ENCODE assay signal across 34 cellular contexts in the genomic region with DNA sequence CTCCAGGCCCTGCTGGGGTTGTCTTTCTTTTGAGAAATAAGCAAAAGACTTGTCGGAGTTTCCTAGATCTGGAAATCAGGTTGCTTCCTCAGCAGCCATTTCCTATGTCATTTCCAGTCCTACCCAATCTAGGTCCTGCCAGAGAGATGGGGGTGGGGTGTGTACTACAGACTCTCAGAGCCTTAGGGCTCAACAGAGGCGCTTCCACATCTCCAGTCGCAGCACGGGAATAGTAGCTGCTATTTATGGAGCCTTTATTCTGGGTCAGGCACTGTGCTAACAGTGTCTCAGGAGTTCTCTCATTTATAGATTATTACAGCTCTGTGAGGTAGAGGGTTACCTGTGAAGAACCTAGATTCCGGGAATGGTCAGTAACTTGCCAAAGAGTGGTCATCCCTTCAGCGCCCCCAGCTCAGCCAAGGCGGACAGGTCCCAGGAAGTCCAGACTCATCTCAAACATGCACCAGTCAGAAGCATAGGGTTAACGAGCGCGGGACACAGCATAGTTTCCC. TPM values are rescaled to one million over a fixed set of nuclear protein-coding genes. Genes with fewer than 3 reads are reported as not detected.
"Had no signal": no experiment of that assay in that cellular context is flagged by ENCODE, and none has a peak within 500 bp of the region (broad histone marks: within the 10 kb centered on the region; RNA-seq: fewer than 3 reads in every experiment).

No MANE protein-coding gene starts in this region.

- H3K9me3 ChIP-seq: Peyer's patch, SJCRH30 had no signal

- H3K4me1 ChIP-seq: Peyer's patch, SJCRH30 had no signal

- H3K4me3 Mint-ChIP-seq: activated CD4-positive, alpha-beta memory T cell treated with anti-CD3 and anti-CD28 coated beads, Interleukin-2, amount 10 ng/mL, durations not matched to agents 7 days and 5 days; activated CD8-positive, alpha-beta memory T cell treated with anti-CD3 and anti-CD28 coated beads, Interleukin-2, amount 10 ng/mL, durations not matched to agents 7 days and 5 days; activated naive CD4-positive, alpha-beta T cell treated with anti-CD3 and anti-CD28 coated beads, Interleukin-2, amount 10 ng/mL, durations not matched to agents 7 days and 5 days; activated naive CD8-positive, alpha-beta T cell; activated naive CD8-positive, alpha-beta T cell treated with anti-CD3 and anti-CD28 coated beads, Interleukin-2, amount 50 U/mL, for 24 hours; brain had no signal

- H3K4me3 ChIP-seq: K562, Peyer's patch, SJCRH30, SK-N-MC had no signal

- H3K27ac ChIP-seq: Peyer's patch, SJCRH30, SK-N-MC, WERI-Rb-1 had no signal

- DNase-seq: activated CD4-positive, alpha-beta memory T cell treated with anti-CD3 and anti-CD28 coated beads, Interleukin-2, amount 10 ng/mL, durations not matched to agents 7 days and 5 days; activated CD4-positive, alpha-beta T cell treated with anti-CD3 and anti-CD28 coated beads for 1 hour; activated CD4-positive, alpha-beta T cell treated with anti-CD3 and anti-CD28 coated beads for 48 hours; activated CD4-positive, CD25-positive, alpha-beta regulatory T cell; activated CD8-positive, alpha-beta memory T cell treated with anti-CD3 and anti-CD28 coated beads for 24 hours; activated CD8-positive, alpha-beta memory T cell treated with anti-CD3 and anti-CD28 coated beads, Interleukin-2, amount 10 ng/mL, durations not matched to agents 7 days and 5 days; activated CD8-positive, alpha-beta memory T cell treated with anti-CD3 and anti-CD28 coated beads, Interleukin-2, amount 50 U/mL, for 48 hours; activated effector memory CD4-positive, alpha-beta T cell treated with Interleukin-2 at 50 U/mL for 16 hours; activated naive CD4-positive, alpha-beta T cell treated with anti-CD3 and anti-CD28 coated beads, Interleukin-2, amount 10 ng/mL, durations not matched to agents 7 days and 5 days; activated naive CD8-positive, alpha-beta T cell treated with anti-CD3 and anti-CD28 coated beads, Interleukin-2, amount 50 U/mL, for 24 hours; activated T-cell treated with anti-CD3 and anti-CD28 coated beads, Interleukin-2, amount 50 U/mL, for 48 hours; anterior cingulate cortex; NCI-H1092 treated with DMSO at 0.1 percent for 48 hours; NCI-H1417; NCI-H146; NCI-H187; NCI-H2029 treated with DMSO at 0.1 percent for 48 hours; NCI-H2107; NCI-H2171; NCI-H510A; NCI-H526; NCI-H748 treated with DMSO at 0.1 percent for 48 hours; NK-92 treated with Interleukin-12 subunit alpha and Interleukin-12 subunit beta, amount 100 ng/mL, for 24 hours; PC-3; Peyer's patch; RPMI8226; SHP77; SJCRH30; T1000; WERI-Rb-1 had no signal

- ATAC-seq: activated CD8-positive, alpha-beta memory T cell treated with anti-CD3 and anti-CD28 coated beads, Interleukin-2, amount 10 ng/mL, durations not matched to agents 7 days and 5 days; activated naive CD8-positive, alpha-beta T cell treated with anti-CD3 and anti-CD28 coated beads, Interleukin-2, amount 50 U/mL, for 24 hours; K562; PC-3 had no signal

- H3K9me3 Mint-ChIP-seq: activated CD4-positive, alpha-beta memory T cell treated with anti-CD3 and anti-CD28 coated beads, Interleukin-2, amount 10 ng/mL, durations not matched to agents 7 days and 5 days; activated naive CD4-positive, alpha-beta T cell treated with anti-CD3 and anti-CD28 coated beads, Interleukin-2, amount 10 ng/mL, durations not matched to agents 7 days and 5 days; activated naive CD8-positive, alpha-beta T cell treated with anti-CD3 and anti-CD28 coated beads, Interleukin-2, amount 50 U/mL, for 24 hours had no signal

- H3K27ac Mint-ChIP-seq: activated CD4-positive, alpha-beta memory T cell treated with anti-CD3 and anti-CD28 coated beads, Interleukin-2, amount 10 ng/mL, durations not matched to agents 7 days and 5 days; activated CD8-positive, alpha-beta memory T cell treated with anti-CD3 and anti-CD28 coated beads, Interleukin-2, amount 10 ng/mL, durations not matched to agents 7 days and 5 days; activated naive CD4-positive, alpha-beta T cell treated with anti-CD3 and anti-CD28 coated beads, Interleukin-2, amount 10 ng/mL, durations not matched to agents 7 days and 5 days; activated naive CD8-positive, alpha-beta T cell; activated naive CD8-positive, alpha-beta T cell treated with anti-CD3 and anti-CD28 coated beads, Interleukin-2, amount 50 U/mL, for 24 hours had no signal

- H3K4me1 Mint-ChIP-seq: activated CD4-positive, alpha-beta memory T cell treated with anti-CD3 and anti-CD28 coated beads, Interleukin-2, amount 10 ng/mL, durations not matched to agents 7 days and 5 days; activated naive CD4-positive, alpha-beta T cell treated with anti-CD3 and anti-CD28 coated beads, Interleukin-2, amount 10 ng/mL, durations not matched to agents 7 days and 5 days had no signal

- H3K36me3 ChIP-seq: Peyer's patch, SJCRH30, WERI-Rb-1 had no signal

- H3K36me3 Mint-ChIP-seq: activated CD8-positive, alpha-beta memory T cell treated with anti-CD3 and anti-CD28 coated beads, Interleukin-2, amount 10 ng/mL, durations not matched to agents 7 days and 5 days; activated naive CD4-positive, alpha-beta T cell treated with anti-CD3 and anti-CD28 coated beads, Interleukin-2, amount 10 ng/mL, durations not matched to agents 7 days and 5 days; brain had no signal

- H3K27me3 ChIP-seq: Peyer's patch, SJCRH30 had no signal

- H3K27me3 Mint-ChIP-seq: activated CD4-positive, alpha-beta memory T cell treated with anti-CD3 and anti-CD28 coated beads, Interleukin-2, amount 10 ng/mL, durations not matched to agents 7 days and 5 days; activated naive CD8-positive, alpha-beta T cell; activated naive CD8-positive, alpha-beta T cell treated with anti-CD3 and anti-CD28 coated beads, Interleukin-2, amount 50 U/mL, for 24 hours had no signal

RNA-seq across cellular contexts. Expression of gene DHRS2, which starts 21.9 kb away (rescaled TPM):
- total RNA-seq: Peyer's patch had no signal
